8 cellular contexts compared by ENCODE assay signal in the genomic region with DNA sequence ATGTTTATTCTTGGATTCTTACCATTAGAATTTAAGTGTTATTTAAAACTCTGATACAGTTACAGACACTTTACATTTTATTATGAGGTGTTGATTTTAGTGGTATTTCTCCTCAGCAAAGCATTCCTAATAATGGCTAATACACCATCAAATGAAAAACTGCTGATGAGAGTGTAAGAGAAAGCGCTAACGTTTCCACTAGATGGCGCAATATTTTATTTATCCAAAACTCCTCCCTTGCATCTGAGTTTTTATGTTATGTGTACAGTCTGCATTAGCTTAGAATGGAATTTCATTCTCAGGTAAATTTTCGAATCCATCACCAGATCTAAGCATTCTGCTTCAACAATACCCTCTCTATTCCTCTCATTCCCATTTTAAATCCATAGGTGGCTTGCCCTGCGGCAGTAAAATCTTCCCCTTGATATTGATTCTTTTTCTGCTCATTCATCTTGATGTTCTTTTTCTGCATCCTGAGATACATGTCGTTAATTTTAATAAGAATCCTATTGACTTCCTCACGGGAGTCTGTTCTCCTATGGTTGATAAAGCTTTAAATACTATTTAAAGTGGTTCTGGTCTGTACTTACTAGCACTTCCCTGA. TPM values are rescaled to one million over a fixed set of nuclear protein-coding genes. Genes with fewer than 3 reads are reported as not detected.
DNase-seq lines count a peak whose midpoint lies in the region; ATAC-seq, FAIRE-seq and TF ChIP-seq lines count a peak whose summit lies in the region.

No MANE protein-coding gene starts in this region.

- H3K27me3 Mint-ChIP-seq in activated CD4-positive, alpha-beta T cell treated with anti-CD3 and anti-CD28 coated beads, Interleukin-2, amount 10 ng/mL, durations not matched to agents 24 days and 14 days, result peaks cover 17% of the 10 kb centered on the region

- no peaks in the 10 kb centered on the region for H3K9me3 Mint-ChIP-seq in activated CD4-positive, alpha-beta T cell treated with anti-CD3 and anti-CD28 coated beads, Interleukin-2, amount 10 ng/mL, durations not matched to agents 24 days and 14 days

- H3K4me1 Mint-ChIP-seq in activated CD4-positive, alpha-beta T cell treated with anti-CD3 and anti-CD28 coated beads, Interleukin-2, amount 10 ng/mL, durations not matched to agents 24 days and 14 days, result peaks cover 5% of the 10 kb centered on the region

- no peak for TF ChIP-seq POLR2A in H54 (IDR thresholded peaks at IDR 0.05; ENCODE audit: low read depth, low read length)

- H3K4me3 ChIP-seq in RWPE2 (ENCODE audit: severe bottlenecking) (no peak overlapping the region), pancreas (no peak overlapping the region)

- FAIRE-seq in H54 (lab: Jason Lieb, UNC) (peak; percentile 94), pancreas (lab: Jason Lieb, UNC) (peak; percentile 91)

- no peaks in the 10 kb centered on the region for H3K9me3 ChIP-seq in RWPE2 (ENCODE audit: severe bottlenecking)
- no peaks in the 10 kb centered on the region for H3K9me3 ChIP-seq in pancreas

- peak; percentile 84 for TF ChIP-seq CTCF in RWPE2 (IDR thresholded peaks at IDR 0.05; ENCODE audit: poor library complexity, severe bottlenecking)
- TF ChIP-seq CTCF in pancreas (IDR thresholded peaks at IDR 0.05), result peak; percentile 38 to 56 (median 46)

- H3K4me1 ChIP-seq in RWPE2 (ENCODE audit: insufficient read depth, poor library complexity, severe bottlenecking) (peaks cover under 1% of the 10 kb centered on the region), pancreas (no peaks in the 10 kb centered on the region)

- H3K27ac Mint-ChIP-seq in activated CD4-positive, alpha-beta T cell treated with anti-CD3 and anti-CD28 coated beads, Interleukin-2, amount 10 ng/mL, durations not matched to agents 24 days and 14 days, result no peak overlapping the region

- no peak overlapping the region for H3K4me3 Mint-ChIP-seq in activated CD4-positive, alpha-beta T cell treated with anti-CD3 and anti-CD28 coated beads, Interleukin-2, amount 10 ng/mL, durations not matched to agents 24 days and 14 days

- H3K27ac ChIP-seq in RWPE2 (ENCODE audit: poor library complexity, severe bottlenecking) (no peak overlapping the region), pancreas (no peak overlapping the region)

- WGBS in pancreas, 2 donors, result 9 to 10% methylated on average over 7 of the region's 7 CpGs

- intact Hi-C loops in activated CD4-positive, alpha-beta T cell treated with anti-CD3 and anti-CD28 coated beads, Interleukin-2, amount 10 ng/mL, durations not matched to agents 24 days and 14 days (cut with micrococcal nuclease), result loop anchor here (1.0 to 5.0 kb wide), 2 partner anchors 16 to 285 kb away; partner anchors contain the start of gene RBM45
- intact Hi-C loops in pancreas (cut with DNase I), result no loop called here

- H3K27me3 ChIP-seq in RWPE2 (ENCODE audit: insufficient read depth, poor library complexity, severe bottlenecking), result no peaks in the 10 kb centered on the region
- H3K27me3 ChIP-seq in pancreas, result no peaks in the 10 kb centered on the region

- DNase-seq in activated CD4-positive, alpha-beta T cell treated with anti-CD3 and anti-CD28 coated beads, Interleukin-2, amount 10 ng/mL, durations not matched to agents 24 days and 14 days, result peak; percentile 67
- no peak for DNase-seq in activated CD4-positive, alpha-beta T cell treated with anti-CD3 and anti-CD28 coated beads, Interleukin-2, amount 50 U/mL, for 48 hours
- DNase-seq in H54 (ENCODE audit: insufficient read length, low spot score) (peak; percentile 7), Kasumi-1 (lab: John Stamatoyannopoulos, UW) (peak; percentile 81 to 88), RWPE2 (ENCODE audit: low spot score) (no peak), fibroblast of peridontal ligament (ENCODE audit: extremely low read depth) (peak; percentile 70), pancreas (no peak), GF-D8 (lab: John Stamatoyannopoulos, UW) (no peak)

- no peaks in the 10 kb centered on the region for H3K36me3 Mint-ChIP-seq in activated CD4-positive, alpha-beta T cell treated with anti-CD3 and anti-CD28 coated beads, Interleukin-2, amount 10 ng/mL, durations not matched to agents 24 days and 14 days (ENCODE audit: low read depth)

- H3K36me3 ChIP-seq in RWPE2 (ENCODE audit: low read depth), result peaks cover 2% of the 10 kb centered on the region; the same call in 1 of the 2 replicates
- no peaks in the 10 kb centered on the region for H3K36me3 ChIP-seq in pancreas

- ATAC-seq in RWPE2 (ENCODE audit: low read depth) (peak; percentile 79), pancreas (peak; percentile 68 to 88 (median 80))

RNA-seq across cellular contexts. Expression of gene PRKRA, which starts 53.9 kb away (rescaled TPM):
- 52.4 and 61.2 TPM in 2 replicates for total RNA-seq in activated CD4-positive, alpha-beta T cell treated with anti-CD3 and anti-CD28 coated beads, Interleukin-2, amount 10 ng/mL, durations not matched to agents 24 days and 14 days
- total RNA-seq in pancreas, result 10 to 100 TPM; 17.6 to 23.7 (median 20.5) TPM
- polyA plus RNA-seq in pancreas, result 10 to 100 TPM; 21.7 to 34.3 TPM

RNA-seq across cellular contexts. Expression of gene PJVK, which starts 54.1 kb away (rescaled TPM):
- total RNA-seq in activated CD4-positive, alpha-beta T cell treated with anti-CD3 and anti-CD28 coated beads, Interleukin-2, amount 10 ng/mL, durations not matched to agents 24 days and 14 days, result 2.0 and 2.3 TPM in 2 replicates
- 1 to 10 TPM in 5 of 6 donors, under 1 TPM in 1; 0.88 to 1.9 (median 1.4) TPM for total RNA-seq in pancreas
- 1 to 10 TPM; 5.0 to 7.1 TPM for polyA plus RNA-seq in pancreas

Comparison
In these comparisons a context has a peak if more than half of its experiments do, and no peak if none do; other contexts are left out.
1. DNase-seq: peak in activated CD4-positive, alpha-beta T cell treated with anti-CD3 and anti-CD28 coated beads, Interleukin-2, amount 10 ng/mL, durations not matched to agents 24 days and 14 days (single experiment), H54 (single experiment), Kasumi-1 (2 of 2) and fibroblast of peridontal ligament (single experiment); none in activated CD4-positive, alpha-beta T cell treated with anti-CD3 and anti-CD28 coated beads, Interleukin-2, amount 50 U/mL, for 48 hours (0 of 2), RWPE2 (single experiment), pancreas (0 of 6) and GF-D8 (single experiment).